ENCODE assay signal across 2 cellular contexts in the genomic region with DNA sequence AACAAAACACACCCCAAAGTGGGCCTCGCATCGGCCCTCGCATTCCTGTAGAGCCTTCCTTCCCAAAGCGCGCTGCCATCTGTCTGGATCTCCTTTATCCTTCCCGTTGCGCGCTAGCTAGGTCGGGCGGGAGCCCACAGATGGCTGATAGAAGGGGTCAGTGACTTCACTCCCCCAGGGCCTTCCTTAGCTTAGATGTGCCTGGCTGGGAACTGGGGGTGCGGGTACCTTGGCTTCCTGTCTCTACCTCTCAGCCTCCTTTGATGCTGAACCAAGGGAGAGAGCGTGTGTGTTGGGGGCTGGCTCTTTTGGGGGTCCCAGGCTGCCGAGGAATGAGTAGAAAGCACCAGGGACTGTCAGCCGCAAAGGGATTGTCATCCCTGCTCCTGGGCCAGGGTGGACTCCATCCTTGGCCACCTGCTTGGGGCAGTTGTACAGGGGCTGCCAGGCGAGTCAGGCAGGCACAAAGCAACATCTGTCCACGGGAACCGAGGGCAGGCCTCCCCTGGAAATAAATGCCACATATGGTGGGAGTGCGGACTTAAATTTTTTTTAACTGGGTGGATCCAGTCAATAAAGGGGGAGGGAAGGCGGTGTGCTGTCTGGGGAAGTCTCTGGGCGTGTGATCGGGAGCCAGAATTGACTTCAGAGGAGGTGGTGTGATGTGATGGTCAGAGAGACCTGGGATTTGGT.
TF ChIP-seq lines count a peak whose summit lies in the region.

No MANE protein-coding gene starts in this region.

TF ChIP-seq in A549, 52 proteins besides CTCF, POLR2A, EP300 and RAD21:
- TF ChIP-seq, protein P1, sequence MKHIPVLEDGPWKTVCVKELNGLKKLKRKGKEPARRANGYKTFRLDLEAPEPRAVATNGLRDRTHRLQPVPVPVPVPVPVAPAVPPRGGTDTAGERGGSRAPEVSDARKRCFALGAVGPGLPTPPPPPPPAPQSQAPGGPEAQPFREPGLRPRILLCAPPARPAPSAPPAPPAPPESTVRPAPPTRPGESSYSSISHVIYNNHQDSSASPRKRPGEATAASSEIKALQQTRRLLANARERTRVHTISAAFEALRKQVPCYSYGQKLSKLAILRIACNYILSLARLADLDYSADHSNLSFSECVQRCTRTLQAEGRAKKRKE (CRISPR knock-in tag; IDR thresholded peaks at IDR 0.05; ENCODE audit: low read depth) = no peak
- TF ChIP-seq, protein P2, sequence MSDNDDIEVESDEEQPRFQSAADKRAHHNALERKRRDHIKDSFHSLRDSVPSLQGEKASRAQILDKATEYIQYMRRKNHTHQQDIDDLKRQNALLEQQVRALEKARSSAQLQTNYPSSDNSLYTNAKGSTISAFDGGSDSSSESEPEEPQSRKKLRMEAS (IDR thresholded peaks at IDR 0.05) = 0 out of 2 replicates have a peak, but pooled peaks have one; percentile 47
- TF ChIP-seq HDAC2 (IDR thresholded peaks at IDR 0.05) (no peak), FOSB (CRISPR knock-in tag; IDR thresholded peaks at IDR 0.05) (no peak), ESRRA (IDR thresholded peaks at IDR 0.05; ENCODE audit: borderline replicate concordance, low read length) (no peak), HEYL (CRISPR knock-in tag; IDR thresholded peaks at IDR 0.05) (no peak), CBX8 (IDR thresholded peaks at IDR 0.05) (no peak), EHF (CRISPR knock-in tag; IDR thresholded peaks at IDR 0.05) (no peak), TFCP2L1 (CRISPR knock-in tag; IDR thresholded peaks at IDR 0.05) (0 out of 2 replicates have a peak, but pooled peaks have one; percentile 21), CBX2 (IDR thresholded peaks at IDR 0.05; ENCODE audit: borderline replicate concordance, low read depth) (no peak), SMC3 (IDR thresholded peaks at IDR 0.05) (0 out of 3 replicates have a peak, but pooled peaks have one; percentile 3), RNF2 (IDR thresholded peaks at IDR 0.05; ENCODE audit: borderline replicate concordance, low read depth) (no peak), CEBPB (IDR thresholded peaks at IDR 0.05) (no peak), CHD2 (IDR thresholded peaks at IDR 0.05; ENCODE audit: low read length, partially characterized antibody) (no peak), POLR2AphosphoS2 (conservative IDR thresholded peaks at IDR 0.05; ENCODE audit: low read length) (peak; percentile 66), RARB (CRISPR knock-in tag; IDR thresholded peaks at IDR 0.05) (no peak), NR3C1 (IDR thresholded peaks at IDR 0.05) (no peak), PHF8 (IDR thresholded peaks at IDR 0.05; ENCODE audit: borderline replicate concordance, low read depth) (no peak)
- TF ChIP-seq, protein P3, sequence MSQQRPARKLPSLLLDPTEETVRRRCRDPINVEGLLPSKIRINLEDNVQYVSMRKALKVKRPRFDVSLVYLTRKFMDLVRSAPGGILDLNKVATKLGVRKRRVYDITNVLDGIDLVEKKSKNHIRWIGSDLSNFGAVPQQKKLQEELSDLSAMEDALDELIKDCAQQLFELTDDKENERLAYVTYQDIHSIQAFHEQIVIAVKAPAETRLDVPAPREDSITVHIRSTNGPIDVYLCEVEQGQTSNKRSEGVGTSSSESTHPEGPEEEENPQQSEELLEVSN (IDR thresholded peaks at IDR 0.05; ENCODE audit: borderline replicate concordance, low read depth) = no peak
TF ChIP-seq in A549: peak in this region for 4.

TF ChIP-seq in HepG2, 621 proteins besides CTCF, POLR2A, EP300 and RAD21 (continued from another document and continues in another):
- TF ChIP-seq, protein P4, sequence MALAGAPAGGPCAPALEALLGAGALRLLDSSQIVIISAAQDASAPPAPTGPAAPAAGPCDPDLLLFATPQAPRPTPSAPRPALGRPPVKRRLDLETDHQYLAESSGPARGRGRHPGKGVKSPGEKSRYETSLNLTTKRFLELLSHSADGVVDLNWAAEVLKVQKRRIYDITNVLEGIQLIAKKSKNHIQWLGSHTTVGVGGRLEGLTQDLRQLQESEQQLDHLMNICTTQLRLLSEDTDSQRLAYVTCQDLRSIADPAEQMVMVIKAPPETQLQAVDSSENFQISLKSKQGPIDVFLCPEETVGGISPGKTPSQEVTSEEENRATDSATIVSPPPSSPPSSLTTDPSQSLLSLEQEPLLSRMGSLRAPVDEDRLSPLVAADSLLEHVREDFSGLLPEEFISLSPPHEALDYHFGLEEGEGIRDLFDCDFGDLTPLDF (CRISPR knock-in tag; IDR thresholded peaks at IDR 0.05) = no peak
- TF ChIP-seq ZNF709 (CRISPR knock-in tag; IDR thresholded peaks at IDR 0.05) (no peak), ZNF557 (CRISPR knock-in tag; IDR thresholded peaks at IDR 0.05) (no peak), MBD4 (IDR thresholded peaks at IDR 0.05; ENCODE audit: borderline replicate concordance, low read length) (no peak), ZFP41 (CRISPR knock-in tag; IDR thresholded peaks at IDR 0.05; ENCODE audit: borderline replicate concordance) (no peak), ZNF383 (CRISPR knock-in tag; IDR thresholded peaks at IDR 0.05; ENCODE audit: borderline replicate concordance) (0 out of 2 replicates have a peak, but pooled peaks have one; percentile 38), SIN3A (IDR thresholded peaks at IDR 0.05; ENCODE audit: borderline replicate concordance, low read depth, low read length) (no peak), SRSF9 (IDR thresholded peaks at IDR 0.05; ENCODE audit: borderline replicate concordance, insufficient read depth, low read depth, low read length, poor library complexity, severe bottlenecking) (no peak), ARHGAP35 (CRISPR knock-in tag; IDR thresholded peaks at IDR 0.05; ENCODE audit: borderline replicate concordance) (no peak), PHF8 (CRISPR knock-in tag; IDR thresholded peaks at IDR 0.05) (no peak), ZFX (CRISPR knock-in tag; IDR thresholded peaks at IDR 0.05; ENCODE audit: low read depth) (0 out of 2 replicates have a peak, but pooled peaks have one; percentile 19), ZSCAN20 (CRISPR knock-in tag; IDR thresholded peaks at IDR 0.05; ENCODE audit: borderline replicate concordance) (no peak), NFYB (CRISPR knock-in tag; IDR thresholded peaks at IDR 0.05) (no peak), RFXAP (CRISPR knock-in tag; IDR thresholded peaks at IDR 0.05; ENCODE audit: borderline replicate concordance) (no peak), FOXK1 (CRISPR knock-in tag; IDR thresholded peaks at IDR 0.05; ENCODE audit: borderline replicate concordance, low read depth) (no peak), XRCC5 (optimal IDR thresholded peaks at IDR 0.05; ENCODE audit: low read length) (peak; percentile 13), KDM1A (CRISPR knock-in tag; IDR thresholded peaks at IDR 0.05) (no peak), ZSCAN22 (CRISPR knock-in tag; IDR thresholded peaks at IDR 0.05) (peak; percentile 84), PHF21A (CRISPR knock-in tag; IDR thresholded peaks at IDR 0.05) (0 out of 2 replicates have a peak, but pooled peaks have one; percentile 35), ZNF205 (CRISPR knock-in tag; IDR thresholded peaks at IDR 0.05) (no peak), SOX6 (IDR thresholded peaks at IDR 0.05) (no peak), SOX6 (CRISPR knock-in tag; IDR thresholded peaks at IDR 0.05) (no peak), KDM4B (CRISPR knock-in tag; IDR thresholded peaks at IDR 0.05) (no peak)
- TF ChIP-seq, protein P5, sequence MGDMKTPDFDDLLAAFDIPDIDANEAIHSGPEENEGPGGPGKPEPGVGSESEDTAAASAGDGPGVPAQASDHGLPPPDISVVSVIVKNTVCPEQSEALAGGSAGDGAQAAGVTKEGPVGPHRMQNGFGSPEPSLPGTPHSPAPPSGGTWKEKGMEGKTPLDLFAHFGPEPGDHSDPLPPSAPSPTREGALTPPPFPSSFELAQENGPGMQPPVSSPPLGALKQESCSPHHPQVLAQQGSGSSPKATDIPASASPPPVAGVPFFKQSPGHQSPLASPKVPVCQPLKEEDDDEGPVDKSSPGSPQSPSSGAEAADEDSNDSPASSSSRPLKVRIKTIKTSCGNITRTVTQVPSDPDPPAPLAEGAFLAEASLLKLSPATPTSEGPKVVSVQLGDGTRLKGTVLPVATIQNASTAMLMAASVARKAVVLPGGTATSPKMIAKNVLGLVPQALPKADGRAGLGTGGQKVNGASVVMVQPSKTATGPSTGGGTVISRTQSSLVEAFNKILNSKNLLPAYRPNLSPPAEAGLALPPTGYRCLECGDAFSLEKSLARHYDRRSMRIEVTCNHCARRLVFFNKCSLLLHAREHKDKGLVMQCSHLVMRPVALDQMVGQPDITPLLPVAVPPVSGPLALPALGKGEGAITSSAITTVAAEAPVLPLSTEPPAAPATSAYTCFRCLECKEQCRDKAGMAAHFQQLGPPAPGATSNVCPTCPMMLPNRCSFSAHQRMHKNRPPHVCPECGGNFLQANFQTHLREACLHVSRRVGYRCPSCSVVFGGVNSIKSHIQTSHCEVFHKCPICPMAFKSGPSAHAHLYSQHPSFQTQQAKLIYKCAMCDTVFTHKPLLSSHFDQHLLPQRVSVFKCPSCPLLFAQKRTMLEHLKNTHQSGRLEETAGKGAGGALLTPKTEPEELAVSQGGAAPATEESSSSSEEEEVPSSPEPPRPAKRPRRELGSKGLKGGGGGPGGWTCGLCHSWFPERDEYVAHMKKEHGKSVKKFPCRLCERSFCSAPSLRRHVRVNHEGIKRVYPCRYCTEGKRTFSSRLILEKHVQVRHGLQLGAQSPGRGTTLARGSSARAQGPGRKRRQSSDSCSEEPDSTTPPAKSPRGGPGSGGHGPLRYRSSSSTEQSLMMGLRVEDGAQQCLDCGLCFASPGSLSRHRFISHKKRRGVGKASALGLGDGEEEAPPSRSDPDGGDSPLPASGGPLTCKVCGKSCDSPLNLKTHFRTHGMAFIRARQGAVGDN (CRISPR knock-in tag; IDR thresholded peaks at IDR 0.05) = peak; percentile 43
- TF ChIP-seq, protein P6, sequence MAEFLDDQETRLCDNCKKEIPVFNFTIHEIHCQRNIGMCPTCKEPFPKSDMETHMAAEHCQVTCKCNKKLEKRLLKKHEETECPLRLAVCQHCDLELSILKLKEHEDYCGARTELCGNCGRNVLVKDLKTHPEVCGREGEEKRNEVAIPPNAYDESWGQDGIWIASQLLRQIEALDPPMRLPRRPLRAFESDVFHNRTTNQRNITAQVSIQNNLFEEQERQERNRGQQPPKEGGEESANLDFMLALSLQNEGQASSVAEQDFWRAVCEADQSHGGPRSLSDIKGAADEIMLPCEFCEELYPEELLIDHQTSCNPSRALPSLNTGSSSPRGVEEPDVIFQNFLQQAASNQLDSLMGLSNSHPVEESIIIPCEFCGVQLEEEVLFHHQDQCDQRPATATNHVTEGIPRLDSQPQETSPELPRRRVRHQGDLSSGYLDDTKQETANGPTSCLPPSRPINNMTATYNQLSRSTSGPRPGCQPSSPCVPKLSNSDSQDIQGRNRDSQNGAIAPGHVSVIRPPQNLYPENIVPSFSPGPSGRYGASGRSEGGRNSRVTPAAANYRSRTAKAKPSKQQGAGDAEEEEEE (CRISPR knock-in tag; IDR thresholded peaks at IDR 0.05; ENCODE audit: borderline replicate concordance) = no peak
- TF ChIP-seq, protein P7, sequence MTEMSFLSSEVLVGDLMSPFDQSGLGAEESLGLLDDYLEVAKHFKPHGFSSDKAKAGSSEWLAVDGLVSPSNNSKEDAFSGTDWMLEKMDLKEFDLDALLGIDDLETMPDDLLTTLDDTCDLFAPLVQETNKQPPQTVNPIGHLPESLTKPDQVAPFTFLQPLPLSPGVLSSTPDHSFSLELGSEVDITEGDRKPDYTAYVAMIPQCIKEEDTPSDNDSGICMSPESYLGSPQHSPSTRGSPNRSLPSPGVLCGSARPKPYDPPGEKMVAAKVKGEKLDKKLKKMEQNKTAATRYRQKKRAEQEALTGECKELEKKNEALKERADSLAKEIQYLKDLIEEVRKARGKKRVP (CRISPR knock-in tag; IDR thresholded peaks at IDR 0.05) = no peak
- TF ChIP-seq, protein P8, sequence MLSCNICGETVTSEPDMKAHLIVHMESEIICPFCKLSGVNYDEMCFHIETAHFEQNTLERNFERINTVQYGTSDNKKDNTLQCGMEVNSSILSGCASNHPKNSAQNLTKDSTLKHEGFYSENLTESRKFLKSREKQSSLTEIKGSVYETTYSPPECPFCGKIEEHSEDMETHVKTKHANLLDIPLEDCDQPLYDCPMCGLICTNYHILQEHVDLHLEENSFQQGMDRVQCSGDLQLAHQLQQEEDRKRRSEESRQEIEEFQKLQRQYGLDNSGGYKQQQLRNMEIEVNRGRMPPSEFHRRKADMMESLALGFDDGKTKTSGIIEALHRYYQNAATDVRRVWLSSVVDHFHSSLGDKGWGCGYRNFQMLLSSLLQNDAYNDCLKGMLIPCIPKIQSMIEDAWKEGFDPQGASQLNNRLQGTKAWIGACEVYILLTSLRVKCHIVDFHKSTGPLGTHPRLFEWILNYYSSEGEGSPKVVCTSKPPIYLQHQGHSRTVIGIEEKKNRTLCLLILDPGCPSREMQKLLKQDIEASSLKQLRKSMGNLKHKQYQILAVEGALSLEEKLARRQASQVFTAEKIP (CRISPR knock-in tag; IDR thresholded peaks at IDR 0.05; ENCODE audit: borderline replicate concordance) = no peak
- TF ChIP-seq, protein P9, sequence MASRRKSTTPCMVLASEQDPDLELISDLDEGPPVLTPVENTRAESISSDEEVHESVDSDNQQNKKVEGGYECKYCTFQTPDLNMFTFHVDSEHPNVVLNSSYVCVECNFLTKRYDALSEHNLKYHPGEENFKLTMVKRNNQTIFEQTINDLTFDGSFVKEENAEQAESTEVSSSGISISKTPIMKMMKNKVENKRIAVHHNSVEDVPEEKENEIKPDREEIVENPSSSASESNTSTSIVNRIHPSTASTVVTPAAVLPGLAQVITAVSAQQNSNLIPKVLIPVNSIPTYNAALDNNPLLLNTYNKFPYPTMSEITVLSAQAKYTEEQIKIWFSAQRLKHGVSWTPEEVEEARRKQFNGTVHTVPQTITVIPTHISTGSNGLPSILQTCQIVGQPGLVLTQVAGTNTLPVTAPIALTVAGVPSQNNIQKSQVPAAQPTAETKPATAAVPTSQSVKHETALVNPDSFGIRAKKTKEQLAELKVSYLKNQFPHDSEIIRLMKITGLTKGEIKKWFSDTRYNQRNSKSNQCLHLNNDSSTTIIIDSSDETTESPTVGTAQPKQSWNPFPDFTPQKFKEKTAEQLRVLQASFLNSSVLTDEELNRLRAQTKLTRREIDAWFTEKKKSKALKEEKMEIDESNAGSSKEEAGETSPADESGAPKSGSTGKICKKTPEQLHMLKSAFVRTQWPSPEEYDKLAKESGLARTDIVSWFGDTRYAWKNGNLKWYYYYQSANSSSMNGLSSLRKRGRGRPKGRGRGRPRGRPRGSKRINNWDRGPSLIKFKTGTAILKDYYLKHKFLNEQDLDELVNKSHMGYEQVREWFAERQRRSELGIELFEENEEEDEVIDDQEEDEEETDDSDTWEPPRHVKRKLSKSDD (CRISPR knock-in tag; IDR thresholded peaks at IDR 0.05; ENCODE audit: low read depth) = no peak
- TF ChIP-seq, protein P10, sequence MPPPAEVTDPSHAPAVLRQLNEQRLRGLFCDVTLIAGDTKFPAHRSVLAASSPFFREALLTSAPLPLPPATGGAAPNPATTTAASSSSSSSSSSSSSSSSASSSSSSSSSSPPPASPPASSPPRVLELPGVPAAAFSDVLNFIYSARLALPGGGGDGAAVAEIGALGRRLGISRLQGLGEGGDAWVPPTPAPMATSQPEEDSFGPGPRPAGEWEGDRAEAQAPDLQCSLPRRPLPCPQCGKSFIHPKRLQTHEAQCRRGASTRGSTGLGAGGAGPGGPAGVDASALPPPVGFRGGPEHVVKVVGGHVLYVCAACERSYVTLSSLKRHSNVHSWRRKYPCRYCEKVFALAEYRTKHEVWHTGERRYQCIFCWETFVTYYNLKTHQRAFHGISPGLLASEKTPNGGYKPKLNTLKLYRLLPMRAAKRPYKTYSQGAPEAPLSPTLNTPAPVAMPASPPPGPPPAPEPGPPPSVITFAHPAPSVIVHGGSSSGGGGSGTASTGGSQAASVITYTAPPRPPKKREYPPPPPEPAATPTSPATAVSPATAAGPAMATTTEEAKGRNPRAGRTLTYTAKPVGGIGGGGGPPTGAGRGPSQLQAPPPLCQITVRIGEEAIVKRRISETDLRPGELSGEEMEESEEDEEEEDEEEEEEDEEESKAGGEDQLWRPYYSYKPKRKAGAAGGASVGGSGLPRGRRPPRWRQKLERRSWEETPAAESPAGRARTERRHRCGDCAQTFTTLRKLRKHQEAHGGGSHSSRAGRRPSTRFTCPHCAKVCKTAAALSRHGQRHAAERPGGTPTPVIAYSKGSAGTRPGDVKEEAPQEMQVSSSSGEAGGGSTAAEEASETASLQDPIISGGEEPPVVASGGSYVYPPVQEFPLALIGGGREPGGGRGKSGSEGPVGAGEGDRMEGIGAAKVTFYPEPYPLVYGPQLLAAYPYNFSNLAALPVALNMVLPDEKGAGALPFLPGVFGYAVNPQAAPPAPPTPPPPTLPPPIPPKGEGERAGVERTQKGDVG (CRISPR knock-in tag; IDR thresholded peaks at IDR 0.05; ENCODE audit: borderline replicate concordance) = no peak
